1 cellular context compared by ENCODE assay signal in genomic region chr6:85124472-85125428, GRCh38.
TF ChIP-seq lines count a peak whose summit lies in the region.

No MANE protein-coding gene starts in this region.

TF ChIP-seq in K562, 482 proteins besides CTCF, POLR2A, EP300 and RAD21 (continued from another document and continues in another):
- no peak for TF ChIP-seq RBM25 (IDR thresholded peaks at IDR 0.05; ENCODE audit: low read depth, low read length, severe bottlenecking)
- TF ChIP-seq RFX7 (CRISPR knock-in tag; IDR thresholded peaks at IDR 0.05): no peak
- no peak for TF ChIP-seq SREBF2 (CRISPR knock-in tag; IDR thresholded peaks at IDR 0.05)
- TF ChIP-seq FUS (optimal IDR thresholded peaks at IDR 0.05; ENCODE audit: low read depth, low read length): no peak
- TF ChIP-seq ZBTB40 (IDR thresholded peaks at IDR 0.05): 0 out of 2 replicates have a peak, but pooled peaks have one; percentile 78
- no peak for TF ChIP-seq ZBTB40 (CRISPR knock-in tag; IDR thresholded peaks at IDR 0.05)
- TF ChIP-seq SP1 (CRISPR knock-in tag; IDR thresholded peaks at IDR 0.05): no peak
- peak; percentile 65; the same call in 1 of the 2 replicates for TF ChIP-seq ZSCAN32 (CRISPR knock-in tag; IDR thresholded peaks at IDR 0.05)
- TF ChIP-seq ZBTB33 (CRISPR knock-in tag; IDR thresholded peaks at IDR 0.05): no peak
- TF ChIP-seq PML (IDR thresholded peaks at IDR 0.05; ENCODE audit: low read length): no peak
- no peak for TF ChIP-seq ZNF583 (CRISPR knock-in tag; IDR thresholded peaks at IDR 0.05)
- TF ChIP-seq ZBTB17 (CRISPR knock-in tag; IDR thresholded peaks at IDR 0.05): no peak
- TF ChIP-seq TCF15 (CRISPR knock-in tag; IDR thresholded peaks at IDR 0.05): no peak
- TF ChIP-seq PBX2 (CRISPR knock-in tag; IDR thresholded peaks at IDR 0.05; ENCODE audit: low read depth): no peak
- no peak for TF ChIP-seq PBX2 (tag; conservative IDR thresholded peaks at IDR 0.05; ENCODE audit: low read depth)
- no peak for TF ChIP-seq NFIC (IDR thresholded peaks at IDR 0.05)
- TF ChIP-seq PHB2 (IDR thresholded peaks at IDR 0.05; ENCODE audit: low read depth): no peak
- no peak for TF ChIP-seq NCOA1 (IDR thresholded peaks at IDR 0.05; ENCODE audit: low read depth)
- no peak for TF ChIP-seq MLX (CRISPR knock-in tag; conservative IDR thresholded peaks at IDR 0.05)
- TF ChIP-seq ZNF644 (tag; IDR thresholded peaks at IDR 0.05; ENCODE audit: low read depth): no peak
- no peak for TF ChIP-seq ELF4 (CRISPR knock-in tag; IDR thresholded peaks at IDR 0.05)
- no peak for TF ChIP-seq ZNF232 (CRISPR knock-in tag; IDR thresholded peaks at IDR 0.05)
- TF ChIP-seq IRF9 (tag; IDR thresholded peaks at IDR 0.05): no peak
- peak; percentile 23; the same call in 1 of the 2 replicates for TF ChIP-seq MYC (IDR thresholded peaks at IDR 0.05; ENCODE audit: low read depth, low read length)
- no peak for TF ChIP-seq MYC (CRISPR knock-in tag; IDR thresholded peaks at IDR 0.05; ENCODE audit: borderline replicate concordance, low read depth)
- no peak for TF ChIP-seq SOX6 (IDR thresholded peaks at IDR 0.05)
- TF ChIP-seq ELK3 (CRISPR knock-in tag; IDR thresholded peaks at IDR 0.05): no peak
- no peak for TF ChIP-seq BRD9 (IDR thresholded peaks at IDR 0.05; ENCODE audit: low read depth, partially characterized antibody)
- no peak for TF ChIP-seq ETV5 (CRISPR knock-in tag; IDR thresholded peaks at IDR 0.05; ENCODE audit: low read depth)
- no peak for TF ChIP-seq SREBF1 (IDR thresholded peaks at IDR 0.05; ENCODE audit: borderline replicate concordance, low read depth, low read length)
- no peak for TF ChIP-seq ZKSCAN1 (IDR thresholded peaks at IDR 0.05; ENCODE audit: low read depth, low read length)
- TF ChIP-seq MEIS2 (IDR thresholded peaks at IDR 0.05; ENCODE audit: partially characterized antibody): no peak
- TF ChIP-seq KHSRP (IDR thresholded peaks at IDR 0.05): no peak
- TF ChIP-seq BMI1 (IDR thresholded peaks at IDR 0.05; ENCODE audit: low read length): no peak
- TF ChIP-seq ZNF347 (CRISPR knock-in tag; IDR thresholded peaks at IDR 0.05; ENCODE audit: low read depth): no peak
- TF ChIP-seq ZNF507 (tag; conservative IDR thresholded peaks at IDR 0.05): no peak
- no peak for TF ChIP-seq U2AF1 (optimal IDR thresholded peaks at IDR 0.05; ENCODE audit: low read depth, low read length)
- no peak for TF ChIP-seq ZMIZ1 (IDR thresholded peaks at IDR 0.05; ENCODE audit: low read depth in 2 of 2, low read length in 2 of 2)
- no peak for TF ChIP-seq MLLT1 (IDR thresholded peaks at IDR 0.05)
- no peak for TF ChIP-seq NCOA6 (IDR thresholded peaks at IDR 0.05)
- TF ChIP-seq ZNF384 (IDR thresholded peaks at IDR 0.05; ENCODE audit: low read depth, low read length): 0 out of 2 replicates have a peak, but pooled peaks have one; percentile 15
- TF ChIP-seq ERF (CRISPR knock-in tag; IDR thresholded peaks at IDR 0.05): no peak
- no peak for TF ChIP-seq HOXB6 (CRISPR knock-in tag; IDR thresholded peaks at IDR 0.05; ENCODE audit: borderline replicate concordance)
- TF ChIP-seq POU5F1 (IDR thresholded peaks at IDR 0.05; ENCODE audit: borderline replicate concordance, low read depth, low read length, partially characterized antibody): no peak
